ENCODE assay signal across 19 cellular contexts in genomic region chr7:142784096-142784495, GRCh38. TPM values are rescaled to one million over a fixed set of nuclear protein-coding genes. Genes with fewer than 3 reads are reported as not detected.
DNase-seq lines count a peak whose midpoint lies in the region; ATAC-seq and TF ChIP-seq lines count a peak whose summit lies in the region.
"Had no signal": no experiment of that assay in that cellular context is flagged by ENCODE, and none has a peak within 500 bp of the region (broad histone marks: within the 10 kb centered on the region; RNA-seq: fewer than 3 reads in every experiment).

No MANE protein-coding gene starts in this region.

- H3K36me3 ChIP-seq in colonic mucosa: no peaks in the 10 kb centered on the region
- H3K36me3 ChIP-seq: BLaER1, esophagus squamous epithelium, SJCRH30, thyroid gland had no signal

- H3K9me3 ChIP-seq in colonic mucosa: no peaks in the 10 kb centered on the region
- H3K9me3 ChIP-seq: BLaER1, esophagus squamous epithelium, SJCRH30, thyroid gland had no signal

- no peaks in the 10 kb centered on the region for H3K4me1 ChIP-seq in colonic mucosa

- no peak overlapping the region for H3K9ac ChIP-seq in colonic mucosa (ENCODE audit: low read depth in 2 of 2, low read length in 2 of 2)
- H3K9ac ChIP-seq: BLaER1, GM23248 had no signal

- DNase-seq in AG09319 (ENCODE audit: extremely low read depth, low read depth) (no peak), Calu3 (peak; percentile 18), left lobe of liver (ENCODE audit: low spot score) (no peak), kidney glomerular epithelial cell (lab: John Stamatoyannopoulos, UW) (no peak), D341Med (ENCODE audit: low spot score) (no peak), colonic mucosa (no peak)
- no peak for DNase-seq in effector memory CD8-positive, alpha-beta T cell
- DNase-seq: esophagus squamous epithelium; GM23248; NCI-H2107; nephron progenitor cell; NK-92 treated with Interleukin-12 subunit alpha and Interleukin-12 subunit beta, amount 100 ng/mL, for 24 hours; stimulated activated CD4-positive, alpha-beta T cell treated with anti-CD3 and anti-CD28 coated beads, Interleukin-15, amount 100 ng/mL, for 24 hours; thyroid gland had no signal

- no peaks in the 10 kb centered on the region for H3K9me3 Mint-ChIP-seq in Calu3 (ENCODE audit: low read depth, unreplicated experiment)
- H3K9me3 Mint-ChIP-seq in effector memory CD8-positive, alpha-beta T cell: no peaks in the 10 kb centered on the region
- H3K9me3 Mint-ChIP-seq: nephron progenitor cell had no signal

- H3K27ac Mint-ChIP-seq in Calu3 (ENCODE audit: unreplicated experiment): no peak overlapping the region
- peak overlapping the region; percentile 97 to 99 for H3K27ac Mint-ChIP-seq in effector memory CD8-positive, alpha-beta T cell
- H3K27ac Mint-ChIP-seq: nephron progenitor cell had no signal

- peak; percentile 2; the same call in 1 of the 2 replicates for TF ChIP-seq CTCF in AG09319 (IDR thresholded peaks at IDR 0.05; ENCODE audit: low read depth, low read length)
- TF ChIP-seq CTCF in Calu3 (IDR thresholded peaks at IDR 0.05; ENCODE audit: unreplicated experiment): no peak
- no peak for TF ChIP-seq CTCF in colonic mucosa (IDR thresholded peaks at IDR 0.05)

- H3K4me3 Mint-ChIP-seq in Calu3 (ENCODE audit: low read depth, unreplicated experiment): no peak overlapping the region
- H3K4me3 Mint-ChIP-seq in effector memory CD8-positive, alpha-beta T cell: no peak overlapping the region
- H3K4me3 Mint-ChIP-seq: nephron progenitor cell had no signal

- H3K36me3 Mint-ChIP-seq in Calu3 (ENCODE audit: insufficient read depth, unreplicated experiment): peaks cover 4% of the 10 kb centered on the region
- H3K36me3 Mint-ChIP-seq in effector memory CD8-positive, alpha-beta T cell (ENCODE audit: insufficient read depth): peaks cover 44% of the 10 kb centered on the region

- no peak overlapping the region for H3K4me3 ChIP-seq in colonic mucosa
- H3K4me3 ChIP-seq: BLaER1, esophagus squamous epithelium, GM23248, SJCRH30, thyroid gland had no signal

- no TSS peak for BruUV-seq in Calu3 (replicated peaks; lab: Mats Ljungman, UMichigan)

- peaks cover 12% of the 10 kb centered on the region for H3K4me1 Mint-ChIP-seq in Calu3 (ENCODE audit: low read depth, unreplicated experiment)
- peaks cover 7 to 12% of the 10 kb centered on the region in 2 donors for H3K4me1 Mint-ChIP-seq in effector memory CD8-positive, alpha-beta T cell (ENCODE audit: low read depth in 2 of 2)

- no peak overlapping the region for H3K27ac ChIP-seq in colonic mucosa
- H3K27ac ChIP-seq: BLaER1, esophagus squamous epithelium, GM23248, SJCRH30, thyroid gland had no signal

- H3K27me3 Mint-ChIP-seq in Calu3 (ENCODE audit: unreplicated experiment): peaks cover 37% of the 10 kb centered on the region
- H3K27me3 Mint-ChIP-seq in effector memory CD8-positive, alpha-beta T cell: no peaks in the 10 kb centered on the region

- ATAC-seq in SK-N-SH treated with all-trans-retinoic acid at 6 μM for 48 hours (peak; percentile 30; the same call in 1 of the 3 replicates), left lobe of liver (no peak)
- ATAC-seq in effector memory CD8-positive, alpha-beta T cell (replicated peaks): no peak

- intact Hi-C loops in Calu3 (cut with micrococcal nuclease; ENCODE audit: unreplicated experiment) (no loop called here), colonic mucosa (cut with DNase I) (loop anchor here (5.0 to 10.0 kb wide), 2 partner anchors 152 to 179 kb away; no protein-coding TSS in a partner anchor)

- CTCF ChIA-PET in Calu3 (lab: Charles Lee): interaction anchor here (0.9 to 2.9 kb wide), 7 partner anchors 24 to 249 kb away, joined by 3 to 62 read pairs (median 10); no protein-coding TSS in a partner anchor

- no peaks in the 10 kb centered on the region for H3K27me3 ChIP-seq in colonic mucosa
- H3K27me3 ChIP-seq: thyroid gland had no signal

TF ChIP-seq in SK-N-SH treated with all-trans-retinoic acid at 6 μM for 48 hours, 23 proteins besides CTCF, POLR2A, EP300 and RAD21:
- TF ChIP-seq BACH2 (CRISPR knock-in tag; IDR thresholded peaks at IDR 0.05; ENCODE audit: borderline replicate concordance): no peak

RNA-seq across cellular contexts. Expression of gene PRSS2, which starts 13.3 kb away (rescaled TPM):
- 0.64 TPM in 1 of 2 replicates, not detected in the other for total RNA-seq in Calu3 (2022)
- total RNA-seq in left lobe of liver: 53.2 TPM
- total RNA-seq in colonic mucosa: 100 to 1,000 TPM in 1 of 2 donors, not detected in 1; 105 TPM
- total RNA-seq: esophagus squamous epithelium, G401, GM23248, liver, SJCRH30, thyroid gland had no signal

RNA-seq across cellular contexts. Expression of gene PRSS1, which starts 34.8 kb away (rescaled TPM):
- total RNA-seq in Calu3 (2022) (12.4 and 16.8 TPM in 2 replicates), left lobe of liver (19.7 TPM), colonic mucosa (10 to 100 TPM in 1 of 2 donors, not detected in 1; 41.2 TPM)
- total RNA-seq: esophagus squamous epithelium, G401, GM23248, liver, SJCRH30 had no signal
